Comparison of ENCODE assay signal across 27 cellular contexts in the genomic region with DNA sequence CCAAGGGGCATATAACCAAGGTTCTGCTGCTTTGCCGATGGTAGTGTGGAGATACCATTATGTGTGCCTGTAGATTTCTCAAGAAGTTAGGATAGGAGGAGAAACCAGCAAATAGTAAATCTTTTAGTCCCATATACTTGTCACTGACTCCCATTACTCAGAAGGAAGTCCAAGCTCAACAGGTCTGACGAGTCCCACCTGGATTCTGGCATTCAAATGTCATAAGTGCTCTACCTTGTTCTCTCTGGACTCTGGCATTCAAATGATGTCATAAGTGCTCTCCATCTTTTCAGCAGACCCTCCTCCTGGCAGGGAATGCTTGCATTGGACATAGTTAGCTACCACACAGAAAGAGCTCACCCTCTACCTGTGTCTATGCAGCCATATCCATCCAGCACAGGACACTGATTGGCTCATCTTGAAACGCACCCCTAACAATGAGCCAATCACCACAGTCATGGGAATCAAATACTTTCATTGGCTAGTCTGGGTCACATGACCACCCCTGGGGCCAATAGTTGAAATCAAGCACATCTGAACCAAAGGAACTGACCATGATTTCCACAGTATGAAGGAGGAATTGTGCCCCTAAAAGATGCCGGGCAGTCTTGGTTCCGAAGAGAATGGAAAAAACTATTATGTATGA.
"Had no signal": no experiment of that assay in that cellular context is flagged by ENCODE, and none has a peak within 500 bp of the region (broad histone marks: within the 10 kb centered on the region; RNA-seq: fewer than 3 reads in every experiment).

No MANE protein-coding gene starts in this region.

- H3K4me3 ChIP-seq: coronary artery, esophagus muscularis mucosa, gastroesophageal sphincter, heart left ventricle, lung, neural progenitor cell, prostate gland, skin epidermis, spleen, transverse colon had no signal

- H3K4me1 Mint-ChIP-seq: immature natural killer cell; memory B cell; naive thymus-derived CD4-positive, alpha-beta T cell; stimulated activated naive B cell treated with anti-CD40 and anti-IgM and Interleukin-4, amounts not matched to agents 10 μg/mL and 1 μg/mL and 100 μg/mL, for 72 hours had no signal

- H2AFZ ChIP-seq: neural progenitor cell had no signal

- DNase-seq: dermis blood vessel endothelial cell; effector memory CD4-positive, alpha-beta T cell; foreskin keratinocyte; heart left ventricle; hippocampal formation; immature natural killer cell; islet precursor cell; kidney glomerular epithelial cell; left colon; left ventricle myocardium superior; midbrain; naive thymus-derived CD4-positive, alpha-beta T cell; right cardiac atrium; spleen; stimulated activated CD4-positive, alpha-beta T cell treated with anti-CD3 and anti-CD28 coated beads, Interleukin-2, amount 100 ng/mL, for 48 hours; stimulated activated naive B cell treated with anti-CD40 and anti-IgM and Interleukin-4, amounts not matched to agents 10 μg/mL and 1 μg/mL and 100 μg/mL, for 72 hours; transverse colon had no signal

- H3K36me3 Mint-ChIP-seq: immature natural killer cell; memory B cell; naive thymus-derived CD4-positive, alpha-beta T cell; neural progenitor cell; stimulated activated naive B cell treated with anti-CD40 and anti-IgM and Interleukin-4, amounts not matched to agents 10 μg/mL and 1 μg/mL and 100 μg/mL, for 72 hours had no signal

- H3K27ac Mint-ChIP-seq: immature natural killer cell; memory B cell; naive thymus-derived CD4-positive, alpha-beta T cell; neural progenitor cell; stimulated activated naive B cell treated with anti-CD40 and anti-IgM and Interleukin-4, amounts not matched to agents 10 μg/mL and 1 μg/mL and 100 μg/mL, for 72 hours; stimulated activated naive CD8-positive, alpha-beta T cell treated with anti-CD3 and anti-CD28 coated beads, Interleukin-15, Interleukin-2, amounts not matched to agents 100 ng/mL and 50 ng/mL, for 24 hours had no signal

- H3K27me3 Mint-ChIP-seq: memory B cell; stimulated activated naive B cell treated with anti-CD40 and anti-IgM and Interleukin-4, amounts not matched to agents 10 μg/mL and 1 μg/mL and 100 μg/mL, for 72 hours; stimulated activated naive CD8-positive, alpha-beta T cell treated with anti-CD3 and anti-CD28 coated beads, Interleukin-15, Interleukin-2, amounts not matched to agents 100 ng/mL and 50 ng/mL, for 24 hours had no signal

- H3K9ac ChIP-seq: neural progenitor cell had no signal

- H3K4me3 Mint-ChIP-seq: immature natural killer cell; memory B cell; naive thymus-derived CD4-positive, alpha-beta T cell; nephron; neural progenitor cell; stimulated activated naive B cell treated with anti-CD40 and anti-IgM and Interleukin-4, amounts not matched to agents 10 μg/mL and 1 μg/mL and 100 μg/mL, for 72 hours; stimulated activated naive CD8-positive, alpha-beta T cell treated with anti-CD3 and anti-CD28 coated beads, Interleukin-15, Interleukin-2, amounts not matched to agents 100 ng/mL and 50 ng/mL, for 24 hours had no signal

- H3K9me3 Mint-ChIP-seq: nephron, neural progenitor cell had no signal

- H3K27ac ChIP-seq: coronary artery, esophagus muscularis mucosa, foreskin keratinocyte, gastroesophageal sphincter, neural progenitor cell, prostate gland, skin epidermis, spleen, transverse colon had no signal

- H3K4me2 ChIP-seq: neural progenitor cell had no signal

- H3K4me1 ChIP-seq: foreskin keratinocyte, prostate gland had no signal

- H3K27me3 ChIP-seq: esophagus muscularis mucosa, foreskin keratinocyte, gastroesophageal sphincter, heart left ventricle, neural progenitor cell, spleen, transverse colon had no signal

- H3K9me3 ChIP-seq: esophagus muscularis mucosa, gastroesophageal sphincter, heart left ventricle, prostate gland, transverse colon had no signal

- H3K36me3 ChIP-seq: esophagus muscularis mucosa, gastroesophageal sphincter, heart left ventricle, neural progenitor cell, prostate gland, spleen, transverse colon had no signal
